Comparison of ENCODE assay signal across 8 cellular contexts in the genomic region with DNA sequence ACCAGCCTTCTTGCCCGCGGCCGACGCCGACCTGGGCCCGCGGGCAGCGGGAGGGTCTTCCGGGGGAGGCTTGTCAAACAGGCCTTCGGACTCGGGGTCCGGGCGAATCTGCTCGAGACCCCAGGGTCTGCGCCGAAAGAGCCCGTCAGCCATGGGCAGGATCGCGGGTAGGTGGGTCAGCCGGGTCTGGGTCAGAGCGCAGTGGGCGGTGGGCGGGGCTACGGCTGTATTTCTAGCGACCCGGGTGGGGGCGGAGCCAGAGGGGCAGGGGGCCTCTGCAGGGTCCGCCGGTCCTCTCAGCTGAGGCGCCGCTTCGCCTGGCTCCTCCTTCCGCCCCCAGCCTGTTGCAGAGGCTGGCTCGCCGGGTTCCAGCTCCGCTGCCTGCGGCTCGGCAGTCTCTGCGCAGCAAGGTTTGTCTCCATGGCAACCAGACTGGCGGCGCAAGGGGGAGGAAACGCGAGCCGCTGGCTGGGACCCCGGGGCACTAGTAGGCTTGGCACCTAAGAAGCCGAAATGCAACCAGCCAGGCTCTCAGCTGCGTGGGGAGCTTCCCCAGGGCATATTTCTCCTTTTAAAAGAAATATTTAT. TPM values are rescaled to one million over a fixed set of nuclear protein-coding genes. Genes with fewer than 3 reads are reported as not detected.
A peak's percentile ranks its signal among the peaks of the same experiment; 100 is the strongest.
DNase-seq lines count a peak whose midpoint lies in the region; ATAC-seq and TF ChIP-seq lines count a peak whose summit lies in the region.

No MANE protein-coding gene starts in this region.

- TF ChIP-seq EP300 in neural cell (conservative IDR thresholded peaks at IDR 0.05; ENCODE audit: poor library complexity, severe bottlenecking) = peak; percentile 58

- H3K27me3 ChIP-seq in IMR-90 (ENCODE audit: control insufficient read depth, insufficient read depth, low read length) (no peaks in the 10 kb centered on the region), neural cell (ENCODE audit: insufficient read depth, low read depth, low read length) (no peaks in the 10 kb centered on the region)

- TF ChIP-seq POLR2A in IMR-90 (IDR thresholded peaks at IDR 0.05; ENCODE audit: low read depth, low read length) = peak; percentile 85

- H4K8ac ChIP-seq in IMR-90 (ENCODE audit: low read depth in 2 of 2, low read length in 2 of 2) = peak overlapping the region in 1 of 2 experiments; percentile 50; a peak in 1 of 4 replicates

- peaks cover 9 to 20% of the 10 kb centered on the region in 2 experiments for H3K79me1 ChIP-seq in IMR-90 (ENCODE audit: low read depth in 1 of 2, low read length in 2 of 2)

- peak overlapping the region; percentile 76 for H2AK9ac ChIP-seq in IMR-90 (replicated peaks; ENCODE audit: low read depth, low read length, poor library complexity)

- no peak overlapping the region for H4K5ac ChIP-seq in IMR-90 (ENCODE audit: low read depth, low read length)

- 0% methylated on average over 21 of the region's 47 CpGs; no CpG with 5 or more reads in 1 of the 2 experiments for WGBS in IMR-90 (ENCODE audit: extremely low coverage in 2 of 2, insufficient read length in 1 of 2), 2 experiments

- peak overlapping the region; percentile 56 for H2BK5ac ChIP-seq in IMR-90 (ENCODE audit: low read depth, low read length, poor library complexity, severe bottlenecking)

- H2AK5ac ChIP-seq in IMR-90 (ENCODE audit: low read depth, low read length) = no peak overlapping the region

- H4K20me1 ChIP-seq in IMR-90 (ENCODE audit: insufficient read depth, low read length) (no peaks in the 10 kb centered on the region), neural cell (ENCODE audit: insufficient read depth) (no peaks in the 10 kb centered on the region)

- H3K4me1 ChIP-seq in IMR-90 (ENCODE audit: control insufficient read depth, insufficient read depth, low read length) = peaks cover 4% of the 10 kb centered on the region; the same call in 1 of the 2 replicates

- H3K4me3 ChIP-seq in IMR-90 (ENCODE audit: insufficient read depth, low read depth, low read length) (peak overlapping the region; percentile 91), neural cell (ENCODE audit: low read length) (peak overlapping the region; percentile 97)

- intact Hi-C loops in IMR-90 (cut with micrococcal nuclease) = loop anchor here (2.0 kb wide), 2 partner anchors 32 to 84 kb away; partner anchors contain the start of genes DHX33 and NLRP1

- H2BK120ac ChIP-seq in IMR-90 (ENCODE audit: low read depth, low read length) = peak overlapping the region; percentile 33; the same call in 1 of the 2 replicates

- H3K27ac ChIP-seq in IMR-90 (ENCODE audit: insufficient read depth, low read length) = peak overlapping the region; percentile 77
- H3K27ac ChIP-seq in neural cell (ENCODE audit: low read length) = peak overlapping the region; percentile 96

- peaks cover 1% of the 10 kb centered on the region; the same call in 1 of the 2 replicates for H3K36me3 ChIP-seq in IMR-90 (ENCODE audit: control insufficient read depth, insufficient read depth, low read length)
- no peaks in the 10 kb centered on the region for H3K36me3 ChIP-seq in neural cell (ENCODE audit: insufficient read depth, low read length)

- H4K91ac ChIP-seq in IMR-90 (ENCODE audit: insufficient read depth, low read depth, low read length) = no peak overlapping the region

- no peak for TF ChIP-seq CTCF in IMR-90 (conservative IDR thresholded peaks at IDR 0.05; ENCODE audit: low read depth, low read length)
- peak; percentile 35 for TF ChIP-seq CTCF in neural cell (IDR thresholded peaks at IDR 0.05; ENCODE audit: poor library complexity, severe bottlenecking)

- CTCF ChIA-PET in IMR-90 (lab: Yijun Ruan, JAX) = interaction anchor here (0.8 to 1.5 kb wide), 3 partner anchors 15 to 69 kb away, joined by 3 to 4 read pairs (median 4); no protein-coding TSS in a partner anchor

- H2BK15ac ChIP-seq in IMR-90 (ENCODE audit: low read depth, low read length) = no peak overlapping the region

- H3K9me1 ChIP-seq in IMR-90 (ENCODE audit: insufficient read depth, low read length) = peaks cover 3% of the 10 kb centered on the region

- H3K4ac ChIP-seq in IMR-90 (ENCODE audit: low read depth, low read length) = no peak overlapping the region

- no peak overlapping the region for H3K56ac ChIP-seq in IMR-90 (ENCODE audit: extremely low read depth, insufficient read depth, low read length)

- in situ Hi-C loops in Caki2 (cut with HindIII; ENCODE audit: low pct_unique_long_range_greater_than_20kb, low sequenced_read_pairs) (no loop called here), IMR-90 (cut with MboI; ENCODE audit: low sequenced_read_pairs) (no loop called here)

- DNase-seq in Caki2 (ENCODE audit: low read depth) (peak; percentile 62), IMR-90 (peak; percentile 94), RPMI7951 (ENCODE audit: low read depth) (peak; percentile 81), foreskin melanocyte (peak; percentile 52)
- DNase-seq in activated naive CD4-positive, alpha-beta T cell treated with Interleukin-2 at 50 U/mL for 16 hours = peak; percentile 74
- DNase-seq in stimulated activated naive CD4-positive, alpha-beta T cell treated with Interleukin-2 at 50 U/mL for 16 hours (lab: John Stamatoyannopoulos, UW) = peak; percentile 64

- no TSS peak for BruUV-seq in IMR-90 (replicated peaks; lab: Mats Ljungman, UMichigan)

- H3K14ac ChIP-seq in IMR-90 (replicated peaks; ENCODE audit: low read depth, low read length) = no peak overlapping the region

- no peaks in the 10 kb centered on the region for H3K9me2 ChIP-seq in neural cell (ENCODE audit: insufficient read depth, low read length)

- no peak overlapping the region; the same call in 1 of the 2 replicates for H3K18ac ChIP-seq in IMR-90 (ENCODE audit: low read depth, low read length)

- no peak overlapping the region for H3K23ac ChIP-seq in IMR-90 (ENCODE audit: low read depth, low read length)

- no peak for TF ChIP-seq RAD21 in IMR-90 (IDR thresholded peaks at IDR 0.05; ENCODE audit: low read length)
- peak; percentile 11 for TF ChIP-seq RAD21 in neural cell (conservative IDR thresholded peaks at IDR 0.05)

- no peak overlapping the region for H2BK20ac ChIP-seq in IMR-90 (ENCODE audit: low read depth, low read length)

- peak overlapping the region; percentile 81 for H3K9ac ChIP-seq in IMR-90 (ENCODE audit: low read depth, low read length)
- peak overlapping the region; percentile 93 for H3K9ac ChIP-seq in neural cell (ENCODE audit: low read length)

- H3K4me2 ChIP-seq in IMR-90 (ENCODE audit: low read depth, low read length) (peak overlapping the region; percentile 65), neural cell (ENCODE audit: low read length) (peak overlapping the region; percentile 42)

- POLR2A ChIA-PET in IMR-90 (lab: Charles Lee; ENCODE audit: unreplicated experiment) = interaction anchor here (0.9 kb wide), 1 partner anchor 15 kb away, joined by 3 read pairs; the partner anchor contains the start of genes DERL2 and MIS12

- H3K79me2 ChIP-seq in neural cell (replicated peaks; ENCODE audit: insufficient read depth, low read length) = peaks cover 18% of the 10 kb centered on the region

- peak overlapping the region; percentile 90 for H2AFZ ChIP-seq in IMR-90 (replicated peaks; ENCODE audit: low read length, poor library complexity)
- peak overlapping the region; percentile 43 for H2AFZ ChIP-seq in neural cell (ENCODE audit: low read depth, low read length)

- H3K9me3 ChIP-seq in IMR-90 (ENCODE audit: control insufficient read depth, insufficient read depth, low read length) (no peaks in the 10 kb centered on the region), neural cell (ENCODE audit: low read length) (no peaks in the 10 kb centered on the region)

- dilution Hi-C loops in IMR-90 (cut with HindIII; ENCODE audit: low sequenced_read_pairs, unreplicated experiment) = no loop called here

- ATAC-seq in IMR-90 (ENCODE audit: low read depth) (peak; percentile 96), GM21576 (IDR thresholded peaks at IDR 0.05; ENCODE audit: unreplicated experiment) (no peak)

- H3F3A ChIP-seq in neural cell (ENCODE audit: insufficient read depth, low read length, poor library complexity, severe bottlenecking) = no peaks in the 10 kb centered on the region

TF ChIP-seq in IMR-90, 13 proteins besides CTCF, POLR2A, EP300 and RAD21 (continues in another document):
- TF ChIP-seq CHD1 (IDR thresholded peaks at IDR 0.05; ENCODE audit: low read depth, low read length) (no peak), FOS (IDR thresholded peaks at IDR 0.05; ENCODE audit: low read depth, low read length) (no peak)

RNA-seq across cellular contexts. Expression of gene MIS12, which starts 14.5 kb away (rescaled TPM):
- 8.7 and 13.4 TPM in 2 replicates for total RNA-seq in Caki2 (2014; rRNA removed; shearing (Covaris generic); ENCODE audit: low replicate concordance)
- 11.7 and 18.1 TPM in 2 replicates for total RNA-seq in IMR-90 (2012; rRNA removed)
- polyA plus RNA-seq in IMR-90 (2012; rRNA removed) (5.7 and 7.5 TPM in 2 replicates), neural cell (41.4 and 47.5 TPM in 2 replicates)
- 1.5 and 1.8 TPM in 2 replicates for polyA plus RNA-seq in IMR-90 (2012; cell fraction: cytosol; rRNA removed)
- 1.7 and 10.0 TPM in 2 replicates for polyA plus RNA-seq in IMR-90 (2012; cell fraction: nucleus; rRNA removed; ENCODE audit: low replicate concordance)
- 21.6 and 24.3 TPM in 2 replicates for total RNA-seq in RPMI7951 (2014; rRNA removed; shearing (Covaris generic))
- 34.4 and 37.7 TPM in 2 replicates for polyA minus RNA-seq in neural cell

RNA-seq across cellular contexts. Expression of gene DERL2, which starts 14.9 kb away (rescaled TPM):
- total RNA-seq in Caki2 (2014; rRNA removed; shearing (Covaris generic); ENCODE audit: low replicate concordance) = 16.3 and 48.6 TPM in 2 replicates
- 27.4 and 52.8 TPM in 2 replicates for total RNA-seq in IMR-90 (2012; rRNA removed)
- polyA plus RNA-seq in IMR-90 (2012; rRNA removed) = 44.1 and 44.2 TPM in 2 replicates
- 19.6 and 25.7 TPM in 2 replicates for polyA plus RNA-seq in IMR-90 (2012; cell fraction: cytosol; rRNA removed)
- 14.2 and 58.1 TPM in 2 replicates for polyA plus RNA-seq in IMR-90 (2012; cell fraction: nucleus; rRNA removed; ENCODE audit: low replicate concordance)
- total RNA-seq in RPMI7951 (2014; rRNA removed; shearing (Covaris generic)) = 52.7 and 68.0 TPM in 2 replicates
- 54.9 and 64.4 TPM in 2 replicates for polyA plus RNA-seq in neural cell
- 72.1 and 73.3 TPM in 2 replicates for polyA minus RNA-seq in neural cell

RNA-seq across cellular contexts. Expression of gene DHX33, which starts 32.1 kb away (rescaled TPM):
- 7.2 and 9.2 TPM in 2 replicates for total RNA-seq in Caki2 (2014; rRNA removed; shearing (Covaris generic); ENCODE audit: low replicate concordance)
- 13.1 and 14.0 TPM in 2 replicates for total RNA-seq in IMR-90 (2012; rRNA removed)
- polyA plus RNA-seq in IMR-90 (2012; rRNA removed) = 16.1 and 17.2 TPM in 2 replicates
- polyA plus RNA-seq in IMR-90 (2012; cell fraction: cytosol; rRNA removed) = 6.7 and 7.3 TPM in 2 replicates
- polyA plus RNA-seq in IMR-90 (2012; cell fraction: nucleus; rRNA removed; ENCODE audit: low replicate concordance) = 21.5 and 24.7 TPM in 2 replicates
- total RNA-seq in RPMI7951 (2014; rRNA removed; shearing (Covaris generic)) = 4.6 and 5.3 TPM in 2 replicates
- 12.4 and 14.2 TPM in 2 replicates for polyA plus RNA-seq in neural cell
- 21.4 and 24.3 TPM in 2 replicates for polyA minus RNA-seq in neural cell
